In genomic region chr12:29831173-29831572, GRCh38 we compare ENCODE assay signal across 22 cellular contexts.
"Had no signal": no experiment of that assay in that cellular context is flagged by ENCODE, and none has a peak within 500 bp of the region (broad histone marks: within the 10 kb centered on the region; RNA-seq: fewer than 3 reads in every experiment).

No MANE protein-coding gene starts in this region.

- H3K27ac ChIP-seq: HL-60, KMS-11, PC-9, Peyer's patch, SJCRH30 had no signal

- H3K9me3 ChIP-seq: Peyer's patch had no signal

- H3K36me3 ChIP-seq: Peyer's patch, SJCRH30 had no signal

- H3K4me1 ChIP-seq: Peyer's patch had no signal

- H3K4me3 ChIP-seq: K562, PC-9, Peyer's patch, SJCRH30 had no signal

- DNase-seq: Kasumi-1, MV-4-11, NCI-H1048, NCI-H1105, NCI-H1417, NCI-H1436 treated with DMSO at 0.1 percent for 48 hours, NCI-H1694, NCI-H187 treated with DMSO at 0.1 percent for 48 hours, NCI-H2029 treated with DMSO at 0.1 percent for 48 hours, NCI-H2227 treated with DMSO at 0.1 percent for 48 hours, NCI-H510A, NCI-H524 treated with DMSO at 0.1 percent for 48 hours, NCI-H69, NCI-H774, OCI-M1, PC-9, Peyer's patch, SHP77 treated with DMSO at 0.1 percent for 48 hours, SJCRH30 had no signal

- H3K4me2 ChIP-seq: KMS-11, PC-9 had no signal

- H2AFZ ChIP-seq: PC-9 had no signal

- H3K27me3 ChIP-seq: Peyer's patch, SJCRH30 had no signal
